21 cellular contexts compared by ENCODE assay signal in genomic region chr6:169976301-169977081, GRCh38.
DNase-seq lines count a peak whose midpoint lies in the region; ATAC-seq and TF ChIP-seq lines count a peak whose summit lies in the region.
"Had no signal": no experiment of that assay in that cellular context is flagged by ENCODE, and none has a peak within 500 bp of the region (broad histone marks: within the 10 kb centered on the region; RNA-seq: fewer than 3 reads in every experiment).

No MANE protein-coding gene starts in this region.

- no peaks in the 10 kb centered on the region for H3K9me2 ChIP-seq in PC-9 (ENCODE audit: insufficient read depth)

- ATAC-seq in RWPE2 (ENCODE audit: low read depth) (peak; percentile 76), left ventricle myocardium superior (no peak), T-helper 17 cell (no peak)
- ATAC-seq: stimulated activated memory B cell treated with anti-CD40 and anti-IgM and Interleukin-4, amounts not matched to agents 10 μg/mL and 1 μg/mL and 100 μg/mL, for 72 hours had no signal

- no peak overlapping the region for H3K4me3 Mint-ChIP-seq in T-helper 17 cell
- H3K4me3 Mint-ChIP-seq: activated naive CD4-positive, alpha-beta T cell treated with anti-CD3 and anti-CD28 coated beads, Interleukin-2, amount 10 ng/mL, durations not matched to agents 7 days and 5 days; stimulated activated memory B cell treated with anti-CD40 and anti-IgM and Interleukin-4, amounts not matched to agents 10 μg/mL and 1 μg/mL and 100 μg/mL, for 72 hours; T-helper 1 cell treated with Interleukin-12 subunit alpha and Interleukin-12 subunit beta and Interleukin-4 antibody, amounts not matched to agents 30 μg/mL and 1 μg/mL, for 36 hours had no signal

- TF ChIP-seq CTCF in RWPE2 (IDR thresholded peaks at IDR 0.05; ENCODE audit: poor library complexity, severe bottlenecking), result no peak
- TF ChIP-seq CTCF in spleen (IDR thresholded peaks at IDR 0.05 in 8 of 11, conservative IDR thresholded peaks at IDR 0.05 in 3 of 11), result no peak
- no peak for TF ChIP-seq CTCF in PC-9 (conservative IDR thresholded peaks at IDR 0.05)

- H3K4me1 ChIP-seq in RWPE2 (ENCODE audit: insufficient read depth, poor library complexity, severe bottlenecking) (peaks cover 24% of the 10 kb centered on the region), spleen (no peaks in the 10 kb centered on the region), PC-9 (replicated peaks; ENCODE audit: insufficient read depth) (no peaks in the 10 kb centered on the region)
- H3K4me1 ChIP-seq: transverse colon had no signal

- POLR2A ChIA-PET in PC-9 (lab: Charles Lee; ENCODE audit: unreplicated experiment), result no interaction called here

- no peak overlapping the region for H2AFZ ChIP-seq in PC-9

- TF ChIP-seq POLR2A in spleen (IDR thresholded peaks at IDR 0.05), result no peak

- no peaks in the 10 kb centered on the region for H3K4me1 Mint-ChIP-seq in T-helper 17 cell
- H3K4me1 Mint-ChIP-seq: activated naive CD4-positive, alpha-beta T cell treated with anti-CD3 and anti-CD28 coated beads, Interleukin-2, amount 10 ng/mL, durations not matched to agents 7 days and 5 days; stimulated activated memory B cell treated with anti-CD40 and anti-IgM and Interleukin-4, amounts not matched to agents 10 μg/mL and 1 μg/mL and 100 μg/mL, for 72 hours had no signal

- CTCF ChIA-PET in PC-9 (lab: Charles Lee), result no interaction called here

- no peak overlapping the region for H3K27ac Mint-ChIP-seq in T-helper 17 cell
- H3K27ac Mint-ChIP-seq: activated naive CD4-positive, alpha-beta T cell treated with anti-CD3 and anti-CD28 coated beads, Interleukin-2, amount 10 ng/mL, durations not matched to agents 7 days and 5 days; stimulated activated memory B cell treated with anti-CD40 and anti-IgM and Interleukin-4, amounts not matched to agents 10 μg/mL and 1 μg/mL and 100 μg/mL, for 72 hours; T-helper 1 cell treated with Interleukin-12 subunit alpha and Interleukin-12 subunit beta and Interleukin-4 antibody, amounts not matched to agents 30 μg/mL and 1 μg/mL, for 36 hours had no signal

- intact Hi-C loops in left ventricle myocardium superior (cut with micrococcal nuclease) (no loop called here), spleen (cut with DNase I; ENCODE audit: low total_unique reads) (no loop called here), PC-9 (cut with micrococcal nuclease; ENCODE audit: unreplicated experiment) (no loop called here)

- H3K79me2 ChIP-seq in PC-9 (ENCODE audit: low read depth), result no peaks in the 10 kb centered on the region

- H3K36me3 Mint-ChIP-seq in T-helper 17 cell (ENCODE audit: low read depth), result peaks cover 2% of the 10 kb centered on the region
- H3K36me3 Mint-ChIP-seq: activated naive CD4-positive, alpha-beta T cell treated with anti-CD3 and anti-CD28 coated beads, Interleukin-2, amount 10 ng/mL, durations not matched to agents 7 days and 5 days; stimulated activated memory B cell treated with anti-CD40 and anti-IgM and Interleukin-4, amounts not matched to agents 10 μg/mL and 1 μg/mL and 100 μg/mL, for 72 hours had no signal

- H4K20me1 ChIP-seq in PC-9 (ENCODE audit: insufficient read depth), result no peaks in the 10 kb centered on the region; the same call in 1 of the 2 replicates

- 54 to 61% (median 59%) methylated on average over 30 to 31 of the region's 31 CpGs for WGBS in spleen, 5 donors

- H3K4me2 ChIP-seq in PC-9, result no peak overlapping the region

- H3K36me3 ChIP-seq in RWPE2 (ENCODE audit: low read depth) (no peaks in the 10 kb centered on the region), spleen (no peaks in the 10 kb centered on the region), PC-9 (ENCODE audit: low read depth) (no peaks in the 10 kb centered on the region)
- H3K36me3 ChIP-seq: brain microvascular endothelial cell, ovary, transverse colon had no signal

- no TSS peak for BruUV-seq in PC-9 (replicated peaks; lab: Mats Ljungman, UMichigan)

- peak overlapping the region; percentile 64 for H3K27ac ChIP-seq in RWPE2 (ENCODE audit: poor library complexity, severe bottlenecking)
- H3K27ac ChIP-seq in spleen, result no peak overlapping the region
- no peak overlapping the region for H3K27ac ChIP-seq in PC-9
- H3K27ac ChIP-seq: brain microvascular endothelial cell, C4-2B, ovary, transverse colon had no signal

- H3K27me3 Mint-ChIP-seq in T-helper 17 cell, result peaks cover 31% of the 10 kb centered on the region

- no peaks in the 10 kb centered on the region for H3K9me3 ChIP-seq in RWPE2 (ENCODE audit: severe bottlenecking)
- no peaks in the 10 kb centered on the region for H3K9me3 ChIP-seq in spleen
- no peaks in the 10 kb centered on the region for H3K9me3 ChIP-seq in T-helper 17 cell (ENCODE audit: control insufficient read depth, low read length, poor library complexity, severe bottlenecking)
- H3K9me3 ChIP-seq in PC-9 (ENCODE audit: insufficient read depth, low read depth), result no peaks in the 10 kb centered on the region
- H3K9me3 ChIP-seq: ovary, transverse colon had no signal

- DNase-seq in NK-92 treated with Interleukin-12 subunit alpha and Interleukin-12 subunit beta, amount 100 ng/mL, for 24 hours (lab: John Stamatoyannopoulos, UW), result peak; percentile 48
- no peak for DNase-seq in NK-92 (lab: John Stamatoyannopoulos, UW; ENCODE audit: unreplicated experiment)
- peak; percentile 79 for DNase-seq in RWPE2 (ENCODE audit: low spot score)
- DNase-seq in left ventricle myocardium superior, result peak; percentile 24
- DNase-seq in spleen, result peak; percentile 74
- no peak for DNase-seq in T-helper 17 cell
- DNase-seq in PC-9, result no peak
- no peak for DNase-seq in stimulated activated CD4-positive, alpha-beta T cell treated with anti-CD3 and anti-CD28 coated beads, Interleukin-2, amount 100 ng/mL, for 24 hours
- DNase-seq: 8988T; activated naive CD4-positive, alpha-beta T cell treated with anti-CD3 and anti-CD28 coated beads, Interleukin-2, amount 10 ng/mL, durations not matched to agents 7 days and 5 days; brain microvascular endothelial cell; hippocampal formation; IMR-90; NCI-H1092 treated with DMSO at 0.1 percent for 48 hours; NCI-H2171 treated with DMSO at 0.1 percent for 48 hours; small intestine; transverse colon had no signal

- H3K4me3 ChIP-seq in RWPE2 (ENCODE audit: severe bottlenecking) (no peak overlapping the region), spleen (no peak overlapping the region), PC-9 (no peak overlapping the region)
- H3K4me3 ChIP-seq: ovary, transverse colon had no signal

- no peaks in the 10 kb centered on the region for H3K27me3 ChIP-seq in RWPE2 (ENCODE audit: insufficient read depth, poor library complexity, severe bottlenecking)
- peaks cover 0 to 73% (median 4%) of the 10 kb centered on the region in 7 donors for H3K27me3 ChIP-seq in spleen (replicated peaks in 1 of 7)
- H3K27me3 ChIP-seq in PC-9 (ENCODE audit: insufficient read depth, low read depth), result peaks cover 75% of the 10 kb centered on the region
- H3K27me3 ChIP-seq: brain microvascular endothelial cell, ovary, transverse colon had no signal

- no peaks in the 10 kb centered on the region for H3F3A ChIP-seq in PC-9 (ENCODE audit: insufficient read depth, low read depth)

Comparison
In these comparisons a context has a peak if more than half of its experiments do, and no peak if none do; other contexts are left out.
1. DNase-seq: peak in NK-92 treated with Interleukin-12 subunit alpha and Interleukin-12 subunit beta, amount 100 ng/mL, for 24 hours (single experiment), RWPE2 (single experiment), left ventricle myocardium superior (single experiment) and spleen (single experiment); none in NK-92 (single experiment), T-helper 17 cell (0 of 3), PC-9 (0 of 2) and stimulated activated CD4-positive, alpha-beta T cell treated with anti-CD3 and anti-CD28 coated beads, Interleukin-2, amount 100 ng/mL, for 24 hours (0 of 2).